29 cellular contexts compared by ENCODE assay signal in the genomic region with DNA sequence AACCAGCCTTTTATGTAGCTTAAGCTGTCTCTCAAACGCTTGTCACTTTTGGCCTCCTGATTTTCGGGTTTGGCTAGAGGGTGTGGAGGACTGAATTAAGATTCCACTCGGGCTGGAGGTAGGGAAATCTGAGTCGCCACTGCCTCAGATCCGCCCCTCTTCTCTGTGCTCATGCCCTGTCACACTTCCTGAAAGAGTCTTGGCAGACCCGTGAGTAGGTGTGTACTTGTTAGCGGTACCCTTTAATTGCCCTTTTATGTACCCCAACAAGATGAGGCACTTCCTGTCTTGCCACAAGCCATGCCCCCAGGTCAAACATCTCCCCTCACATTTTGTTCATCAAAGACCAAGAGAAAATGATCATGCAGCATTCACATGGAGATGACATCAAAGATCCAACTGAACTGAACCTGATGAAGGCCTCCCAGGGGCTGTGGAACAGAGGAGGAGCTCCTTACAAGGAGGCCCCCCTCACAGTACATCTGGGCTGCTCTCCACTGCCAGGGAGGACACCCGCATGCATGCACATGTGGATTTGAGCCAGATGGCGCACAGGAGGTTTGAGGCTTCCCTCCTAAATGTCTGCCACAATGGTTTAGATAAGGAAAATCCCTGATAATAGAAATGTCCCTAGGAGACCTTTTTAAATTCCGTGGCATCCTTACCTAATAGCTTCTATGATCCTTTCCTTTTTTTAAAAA.
A peak's percentile ranks its signal among the peaks of the same experiment; 100 is the strongest.
DNase-seq lines count a peak whose midpoint lies in the region; ATAC-seq, FAIRE-seq and TF ChIP-seq lines count a peak whose summit lies in the region.
"Had no signal": no experiment of that assay in that cellular context is flagged by ENCODE, and none has a peak within 500 bp of the region (broad histone marks: within the 10 kb centered on the region; RNA-seq: fewer than 3 reads in every experiment).

No MANE protein-coding gene starts in this region.

- WGBS in GM23248 (ENCODE audit: low coverage in 1 of 2, low lambda C conversion rate in 2 of 2, missing lambda C conversion rate in 2 of 2), 2 experiments = 77 to 84% methylated on average over 10 of the region's 10 CpGs
- 33 to 64% methylated on average over 10 of the region's 10 CpGs for WGBS in esophagus squamous epithelium, 2 donors

- FAIRE-seq in endothelial cell of umbilical vein (lab: Jason Lieb, UNC) = peak; percentile 31

- TF ChIP-seq POLR2A in endothelial cell of umbilical vein (IDR thresholded peaks at IDR 0.05; ENCODE audit: low read depth, low read length) = no peak
- no peak for TF ChIP-seq POLR2A in esophagus squamous epithelium (IDR thresholded peaks at IDR 0.05)

- H4K20me1 ChIP-seq in GM23248 (ENCODE audit: insufficient read depth) (no peaks in the 10 kb centered on the region), PC-3 (ENCODE audit: low read length) (no peaks in the 10 kb centered on the region), endothelial cell of umbilical vein (replicated peaks; ENCODE audit: control insufficient read depth, extremely low read depth, insufficient read depth, low read length) (no peaks in the 10 kb centered on the region)

- H2AFZ ChIP-seq in GM23248 (no peak overlapping the region), PC-3 (ENCODE audit: low read length) (peak overlapping the region; percentile 61), endothelial cell of umbilical vein (ENCODE audit: low read depth, low read length) (peak overlapping the region; percentile 6)

- peak; percentile 23 for ATAC-seq in PC-3
- no peak for ATAC-seq in GM18858 (IDR thresholded peaks at IDR 0.05; ENCODE audit: unreplicated experiment)
- ATAC-seq: right lobe of liver had no signal

- H3K79me2 ChIP-seq in GM23248 (ENCODE audit: insufficient read depth) (no peaks in the 10 kb centered on the region), PC-3 (ENCODE audit: low read length) (no peaks in the 10 kb centered on the region), endothelial cell of umbilical vein (ENCODE audit: control insufficient read depth, insufficient read depth, low read length) (no peaks in the 10 kb centered on the region)

- H3K9me3 ChIP-seq in GM23248 (ENCODE audit: low read depth) = no peaks in the 10 kb centered on the region
- no peaks in the 10 kb centered on the region for H3K9me3 ChIP-seq in PC-3 (ENCODE audit: low read length)
- no peaks in the 10 kb centered on the region for H3K9me3 ChIP-seq in endothelial cell of umbilical vein (replicated peaks; ENCODE audit: control insufficient read depth, insufficient read depth, low read length)
- H3K9me3 ChIP-seq in right atrium auricular region = no peaks in the 10 kb centered on the region
- H3K9me3 ChIP-seq in esophagus squamous epithelium = no peaks in the 10 kb centered on the region
- H3K9me3 ChIP-seq: adrenal gland, left ventricle myocardium inferior, neutrophil, right lobe of liver, spleen, tibial artery had no signal

- H3K9me1 ChIP-seq in endothelial cell of umbilical vein (replicated peaks; ENCODE audit: control insufficient read depth, extremely low read depth, insufficient read depth, low read length) = no peaks in the 10 kb centered on the region

- no peaks in the 10 kb centered on the region for H3K9me2 ChIP-seq in GM23248 (ENCODE audit: insufficient read depth)
- no peaks in the 10 kb centered on the region for H3K9me2 ChIP-seq in PC-3 (replicated peaks; ENCODE audit: low read length)

- CTCF ChIA-PET in PC-3 (lab: Charles Lee) (interaction anchor here (0.5 to 1.0 kb wide), 2 partner anchors 19 to 133 kb away, joined by 3 to 4 read pairs; no protein-coding TSS in a partner anchor), endothelial cell of umbilical vein (lab: Charles Lee) (interaction anchor here (1.4 to 3.9 kb wide), 2 partner anchors 19 to 23 kb away, joined by 3 to 16 read pairs; no protein-coding TSS in a partner anchor)

- H3F3A ChIP-seq in GM23248 (ENCODE audit: insufficient read depth) (peaks cover 15% of the 10 kb centered on the region), PC-3 (ENCODE audit: low read length, unreplicated experiment) (peaks cover 15% of the 10 kb centered on the region)

- DNase-seq in Daoy (ENCODE audit: low read depth) (peak; percentile 58), GM23248 (peak; percentile 17), PC-3 (peak; percentile 78), endothelial cell of umbilical vein (ENCODE audit: low read depth, low spot score) (no peak), right atrium auricular region (ENCODE audit: low spot score) (no peak), esophagus squamous epithelium (lab: John Stamatoyannopoulos, UW) (no peak)
- DNase-seq: activated CD4-positive, alpha-beta T cell treated with anti-CD3 and anti-CD28 coated beads, Interleukin-2, amount 50 U/mL, for 48 hours; activated CD4-positive, CD25-positive, alpha-beta regulatory T cell treated with anti-CD3 and anti-CD28 coated beads, Interleukin-2, amount 50 U/mL, for 72 hours; activated CD8-positive, alpha-beta memory T cell treated with anti-CD3 and anti-CD28 coated beads, Interleukin-2, amount 50 U/mL, for 4 hours; activated naive CD4-positive, alpha-beta T cell treated with Interleukin-2 at 50 U/mL for 16 hours; adrenal gland; DMS153; GDM1; glutamatergic neuron; HFFc6; islet precursor cell; left ventricle myocardium inferior; naive B cell; NCI-H1092 treated with DMSO at 0.1 percent for 48 hours; NCI-H187; NCI-H524 treated with DMSO at 0.1 percent for 48 hours; NK-92 treated with Interleukin-12 subunit alpha and Interleukin-12 subunit beta, amount 100 ng/mL, for 24 hours; right lobe of liver; Right ventricle myocardium superior; spleen; stimulated activated CD4-positive, alpha-beta T cell treated with anti-CD3 and anti-CD28 coated beads, Interleukin-2, amount 100 ng/mL, for 48 hours; tibial artery had no signal

- dilution Hi-C loops in endothelial cell of umbilical vein (cut with MboI; ENCODE audit: extremely low pct_ligation_motif_present, low sequenced_read_pairs) = no loop called here

- H3K36me3 ChIP-seq in GM23248 (ENCODE audit: low read depth) (no peaks in the 10 kb centered on the region), PC-3 (ENCODE audit: low read depth, low read length) (no peaks in the 10 kb centered on the region), endothelial cell of umbilical vein (ENCODE audit: control insufficient read depth in 2 of 2, extremely low read depth in 1 of 2, insufficient read depth in 2 of 2, low read length in 2 of 2) (no peaks in the 10 kb centered on the region), right atrium auricular region (no peaks in the 10 kb centered on the region), esophagus squamous epithelium (no peaks in the 10 kb centered on the region)
- H3K36me3 ChIP-seq: adrenal gland, left ventricle myocardium inferior, neutrophil, right lobe of liver, spleen, tibial artery had no signal

- H3K4me3 ChIP-seq in GM23248 (no peak overlapping the region), PC-3 (ENCODE audit: low read length) (no peak overlapping the region), endothelial cell of umbilical vein (replicated peaks in 1 of 3; ENCODE audit: insufficient read depth in 1 of 3, low read depth in 1 of 3, low read length in 3 of 3) (no peak overlapping the region), right atrium auricular region (no peak overlapping the region), esophagus squamous epithelium (no peak overlapping the region)
- H3K4me3 ChIP-seq: adrenal gland, left ventricle myocardium inferior, right lobe of liver, spleen, tibial artery had no signal

- H3K4me1 ChIP-seq in GM23248 (ENCODE audit: insufficient read depth) = peaks cover 19% of the 10 kb centered on the region
- H3K4me1 ChIP-seq in PC-3 (ENCODE audit: insufficient read depth, low read length) = peaks cover 53% of the 10 kb centered on the region
- H3K4me1 ChIP-seq in endothelial cell of umbilical vein (ENCODE audit: control insufficient read depth, extremely low read depth, insufficient read depth, low read length) = peaks cover 23% of the 10 kb centered on the region
- peaks cover 0 to 4% of the 10 kb centered on the region in 2 donors for H3K4me1 ChIP-seq in right atrium auricular region
- peaks cover 0 to 25% (median 0%) of the 10 kb centered on the region in 3 donors for H3K4me1 ChIP-seq in esophagus squamous epithelium
- H3K4me1 ChIP-seq: adrenal gland, left ventricle myocardium inferior, right lobe of liver, spleen, tibial artery had no signal

- no peak overlapping the region for H3K27ac ChIP-seq in GM23248
- peak overlapping the region; percentile 21 for H3K27ac ChIP-seq in PC-3 (ENCODE audit: low read length)
- H3K27ac ChIP-seq in endothelial cell of umbilical vein (ENCODE audit: insufficient read depth, low read depth, low read length) = no peak overlapping the region
- H3K27ac ChIP-seq in right atrium auricular region = no peak overlapping the region
- H3K27ac ChIP-seq in esophagus squamous epithelium = no peak overlapping the region
- H3K27ac ChIP-seq: adrenal gland, left ventricle myocardium inferior, neutrophil, right lobe of liver, spleen, tibial artery had no signal

- H3K9ac ChIP-seq in GM23248 = no peak overlapping the region
- no peak overlapping the region for H3K9ac ChIP-seq in PC-3 (ENCODE audit: low read length)
- no peak overlapping the region for H3K9ac ChIP-seq in endothelial cell of umbilical vein (replicated peaks; ENCODE audit: extremely low read depth, insufficient read depth, low read length)

- H3K27me3 ChIP-seq in GM23248 (replicated peaks; ENCODE audit: insufficient read depth) = peaks cover 21% of the 10 kb centered on the region; the same call in 1 of the 2 replicates
- no peaks in the 10 kb centered on the region for H3K27me3 ChIP-seq in PC-3 (ENCODE audit: low read length)
- peaks cover 0 to 1% of the 10 kb centered on the region in 2 experiments for H3K27me3 ChIP-seq in endothelial cell of umbilical vein (ENCODE audit: control insufficient read depth in 2 of 2, insufficient read depth in 2 of 2, low read length in 2 of 2)
- H3K27me3 ChIP-seq in right atrium auricular region = no peaks in the 10 kb centered on the region
- H3K27me3 ChIP-seq in esophagus squamous epithelium = no peaks in the 10 kb centered on the region
- H3K27me3 ChIP-seq: adrenal gland, right lobe of liver, tibial artery had no signal

- POLR2A ChIA-PET in PC-3 (lab: Charles Lee; ENCODE audit: unreplicated experiment) (interaction anchor here (0.6 to 0.7 kb wide), 2 partner anchors 43 to 65 kb away, joined by 3 to 4 read pairs; no protein-coding TSS in a partner anchor), endothelial cell of umbilical vein (lab: Charles Lee) (no interaction called here)

- in situ Hi-C loops in GM23248 (cut with MboI) = no loop called here

- intact Hi-C loops in PC-3 (cut with micrococcal nuclease) = no loop called here
- intact Hi-C loops in endothelial cell of umbilical vein (cut with micrococcal nuclease) = loop anchor here (5.0 kb wide), 1 partner anchor 98 kb away; no protein-coding TSS in a partner anchor
- intact Hi-C loops in esophagus squamous epithelium (cut with DNase I) = no loop called here

- no TSS peak for BruUV-seq in PC-3 (replicated peaks; lab: Mats Ljungman, UMichigan)
- no TSS peak for BruUV-seq in endothelial cell of umbilical vein (replicated peaks; lab: Mats Ljungman, UMichigan)

- TF ChIP-seq CTCF in PC-3 (conservative IDR thresholded peaks at IDR 0.05; ENCODE audit: low read depth, low read length) (no peak), endothelial cell of umbilical vein (IDR thresholded peaks at IDR 0.05; ENCODE audit: extremely low read depth in 1 of 2, insufficient read depth in 1 of 2, low read depth in 1 of 2, low read length in 2 of 2) (no peak), right atrium auricular region (IDR thresholded peaks at IDR 0.05) (no peak), esophagus squamous epithelium (IDR thresholded peaks at IDR 0.05) (no peak)

- no peak overlapping the region for H3K4me2 ChIP-seq in GM23248 (ENCODE audit: unreplicated experiment)
- H3K4me2 ChIP-seq in PC-3 (ENCODE audit: low read length) = peak overlapping the region; percentile 23
- H3K4me2 ChIP-seq in endothelial cell of umbilical vein (ENCODE audit: insufficient read depth, low read length) = peak overlapping the region; percentile 16

Comparison
In these comparisons a context has a peak if more than half of its experiments do, and no peak if none do; other contexts are left out.
1. DNase-seq: peak in Daoy (single experiment), GM23248 (single experiment) and PC-3 (single experiment); none in endothelial cell of umbilical vein (single experiment), right atrium auricular region (single experiment) and esophagus squamous epithelium (single experiment).